8 cellular contexts compared by ENCODE assay signal in the genomic region with DNA sequence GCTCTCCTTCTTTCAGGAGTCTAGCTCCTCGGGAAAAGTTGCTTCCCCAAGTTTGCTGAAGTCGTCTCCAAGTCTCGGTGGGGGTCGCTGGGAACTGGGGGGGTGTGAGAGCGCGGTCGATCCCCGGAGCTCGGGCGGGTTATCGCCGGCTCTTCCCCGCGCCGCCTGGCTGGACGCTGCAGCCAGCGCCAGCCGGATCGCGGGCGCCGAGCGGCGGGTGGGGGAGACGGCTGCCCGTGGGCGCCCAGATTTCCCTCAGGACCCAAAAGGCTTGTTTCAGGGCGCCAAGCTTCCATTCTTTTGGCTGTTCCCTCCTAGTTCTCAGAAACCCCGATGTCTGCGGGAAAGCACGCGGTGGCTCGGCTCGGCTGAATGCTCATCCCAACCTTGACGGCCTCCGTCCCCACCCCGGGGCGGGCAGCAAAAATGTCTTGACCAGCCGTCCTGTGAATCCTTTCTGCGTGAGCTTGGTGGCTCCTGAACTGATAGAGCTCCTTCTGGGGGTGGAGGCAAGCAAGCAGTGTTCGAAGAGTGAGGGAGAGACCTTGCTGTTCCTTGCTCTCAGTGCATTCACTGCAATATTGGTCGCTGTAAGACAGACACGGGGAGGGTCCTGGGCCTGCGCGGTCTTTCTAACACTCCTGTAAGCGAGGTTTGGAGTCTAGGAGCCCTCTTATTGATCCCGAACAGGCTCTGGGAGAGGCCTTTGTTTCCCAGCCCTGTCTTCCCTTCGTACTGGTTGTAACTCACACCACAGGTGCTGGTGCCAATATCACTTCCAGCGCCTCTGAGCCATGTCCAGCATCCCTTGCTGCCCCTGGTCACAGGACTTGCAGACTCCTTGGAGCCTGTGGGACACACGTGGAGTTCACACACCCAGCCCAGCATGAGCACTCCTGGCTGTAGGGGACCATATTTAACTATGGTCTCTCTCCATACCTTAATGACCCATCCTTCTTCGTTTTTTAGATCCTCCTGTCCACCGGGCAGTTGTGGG. TPM values are rescaled to one million over a fixed set of nuclear protein-coding genes. Genes with fewer than 3 reads are reported as not detected.
DNase-seq lines count a peak whose midpoint lies in the region; ATAC-seq and TF ChIP-seq lines count a peak whose summit lies in the region.

No MANE protein-coding gene starts in this region.

- H3K4me3 ChIP-seq in right cardiac atrium (ENCODE audit: low read length) = peak overlapping the region; percentile 98
- H3K4me3 ChIP-seq in retinal pigment epithelial cell (ENCODE audit: low read length) = peak overlapping the region; percentile 38

- DNase-seq in activated naive CD4-positive, alpha-beta T cell treated with anti-CD3 and anti-CD28 coated beads, Interleukin-2, amount 10 ng/mL, durations not matched to agents 7 days and 5 days = no peak
- no peak for DNase-seq in activated naive CD4-positive, alpha-beta T cell treated with anti-CD3 and anti-CD28 coated beads, Interleukin-2, amount 50 U/mL, for 16 hours
- peak; percentile 47 for DNase-seq in activated naive CD8-positive, alpha-beta T cell treated with anti-CD3 and anti-CD28 coated beads, Interleukin-2, amount 10 ng/mL, durations not matched to agents 7 days and 5 days
- DNase-seq in right cardiac atrium = peak; percentile 49 to 81 (median 62)
- no peak for DNase-seq in retinal pigment epithelial cell (ENCODE audit: low read depth)
- no peak for DNase-seq in NCI-H1436 treated with DMSO at 0.1 percent for 48 hours (lab: John Stamatoyannopoulos, UW)
- DNase-seq in amniotic stem cell (lab: John Stamatoyannopoulos, UW) = no peak

- H3K27ac Mint-ChIP-seq in activated naive CD4-positive, alpha-beta T cell treated with anti-CD3 and anti-CD28 coated beads, Interleukin-2, amount 10 ng/mL, durations not matched to agents 7 days and 5 days = no peak overlapping the region
- H3K27ac Mint-ChIP-seq in activated naive CD8-positive, alpha-beta T cell treated with anti-CD3 and anti-CD28 coated beads, Interleukin-2, amount 10 ng/mL, durations not matched to agents 7 days and 5 days = peak overlapping the region; percentile 54

- peak overlapping the region; percentile 99 for H3K27ac ChIP-seq in right cardiac atrium (ENCODE audit: low read length)

- H3K36me3 Mint-ChIP-seq in activated naive CD4-positive, alpha-beta T cell treated with anti-CD3 and anti-CD28 coated beads, Interleukin-2, amount 10 ng/mL, durations not matched to agents 7 days and 5 days = peaks cover 1% of the 10 kb centered on the region
- H3K36me3 Mint-ChIP-seq in activated naive CD8-positive, alpha-beta T cell treated with anti-CD3 and anti-CD28 coated beads, Interleukin-2, amount 10 ng/mL, durations not matched to agents 7 days and 5 days = peaks cover 2% of the 10 kb centered on the region

- peak overlapping the region; percentile 85 for H3K4me3 Mint-ChIP-seq in activated naive CD4-positive, alpha-beta T cell treated with anti-CD3 and anti-CD28 coated beads, Interleukin-2, amount 10 ng/mL, durations not matched to agents 7 days and 5 days
- H3K4me3 Mint-ChIP-seq in activated naive CD8-positive, alpha-beta T cell treated with anti-CD3 and anti-CD28 coated beads, Interleukin-2, amount 10 ng/mL, durations not matched to agents 7 days and 5 days = peak overlapping the region; percentile 91

- H3K9me3 ChIP-seq in right cardiac atrium (ENCODE audit: control insufficient read depth, low read length) = no peaks in the 10 kb centered on the region

- no peak for ATAC-seq in activated naive CD8-positive, alpha-beta T cell treated with anti-CD3 and anti-CD28 coated beads, Interleukin-2, amount 10 ng/mL, durations not matched to agents 7 days and 5 days (ENCODE audit: low read depth)
- ATAC-seq in right cardiac atrium = peak; percentile 1 to 3
- no peak for ATAC-seq in activated CD4-positive, CD25-positive, alpha-beta regulatory T cell treated with anti-CD3 and anti-CD28 coated beads, Interleukin-2, amount 50 U/mL, for 24 hours

- H3K27me3 Mint-ChIP-seq in activated naive CD4-positive, alpha-beta T cell treated with anti-CD3 and anti-CD28 coated beads, Interleukin-2, amount 10 ng/mL, durations not matched to agents 7 days and 5 days = peaks cover 88% of the 10 kb centered on the region
- H3K27me3 Mint-ChIP-seq in activated naive CD8-positive, alpha-beta T cell treated with anti-CD3 and anti-CD28 coated beads, Interleukin-2, amount 10 ng/mL, durations not matched to agents 7 days and 5 days = peaks cover 50% of the 10 kb centered on the region

- peaks cover 15% of the 10 kb centered on the region for H3K4me1 Mint-ChIP-seq in activated naive CD4-positive, alpha-beta T cell treated with anti-CD3 and anti-CD28 coated beads, Interleukin-2, amount 10 ng/mL, durations not matched to agents 7 days and 5 days
- peaks cover 12% of the 10 kb centered on the region for H3K4me1 Mint-ChIP-seq in activated naive CD8-positive, alpha-beta T cell treated with anti-CD3 and anti-CD28 coated beads, Interleukin-2, amount 10 ng/mL, durations not matched to agents 7 days and 5 days

- H3K4me1 ChIP-seq in right cardiac atrium (ENCODE audit: control insufficient read depth, insufficient read depth, low read length) = peaks cover 44% of the 10 kb centered on the region

- CTCF ChIA-PET in activated naive CD4-positive, alpha-beta T cell treated with anti-CD3 and anti-CD28 coated beads, Interleukin-2, amount 10 ng/mL, durations not matched to agents 7 days and 5 days (lab: Charles Lee) = interaction anchor here (1.1 to 6.2 kb wide), 7 partner anchors 13 to 203 kb away, joined by 3 to 53 read pairs (median 4); no protein-coding TSS in a partner anchor

- POLR2A ChIA-PET in activated naive CD8-positive, alpha-beta T cell treated with anti-CD3 and anti-CD28 coated beads, Interleukin-2, amount 10 ng/mL, durations not matched to agents 7 days and 5 days (lab: Charles Lee) = interaction anchor here (1.0 to 2.7 kb wide), 7 partner anchors 12 to 122 kb away, joined by 3 to 33 read pairs (median 5); no protein-coding TSS in a partner anchor

- no peak for TF ChIP-seq CTCF in retinal pigment epithelial cell (conservative IDR thresholded peaks at IDR 0.05; ENCODE audit: low read depth, low read length)

- WGBS in right cardiac atrium = 6% methylated on average over 52 of the region's 52 CpGs

- intact Hi-C loops in right cardiac atrium (cut with DNase I) = loop anchor here (5.0 to 10.0 kb wide), 3 partner anchors 111 to 123 kb away; no protein-coding TSS in a partner anchor

- no peaks in the 10 kb centered on the region for H3K27me3 ChIP-seq in right cardiac atrium (ENCODE audit: control insufficient read depth, insufficient read depth)

- no peaks in the 10 kb centered on the region for H3K9me3 Mint-ChIP-seq in activated naive CD4-positive, alpha-beta T cell treated with anti-CD3 and anti-CD28 coated beads, Interleukin-2, amount 10 ng/mL, durations not matched to agents 7 days and 5 days
- H3K9me3 Mint-ChIP-seq in activated naive CD8-positive, alpha-beta T cell treated with anti-CD3 and anti-CD28 coated beads, Interleukin-2, amount 10 ng/mL, durations not matched to agents 7 days and 5 days = no peaks in the 10 kb centered on the region

RNA-seq across cellular contexts. Expression of a gene that starts 1.8 kb away (rescaled TPM):
- 10 to 100 TPM; 13.1 to 14.6 TPM for total RNA-seq in activated naive CD8-positive, alpha-beta T cell treated with anti-CD3 and anti-CD28 coated beads, Interleukin-2, amount 10 ng/mL, durations not matched to agents 7 days and 5 days
- 10 to 100 TPM; 61.5 to 89.7 (median 79.4) TPM for total RNA-seq in right cardiac atrium
- 49.8 TPM for polyA plus RNA-seq in right cardiac atrium

Comparison
In these comparisons a context has a peak if more than half of its experiments do, and no peak if none do; other contexts are left out.
1. DNase-seq: peak in activated naive CD8-positive, alpha-beta T cell treated with anti-CD3 and anti-CD28 coated beads, Interleukin-2, amount 10 ng/mL, durations not matched to agents 7 days and 5 days (single experiment) and right cardiac atrium (3 of 3); none in activated naive CD4-positive, alpha-beta T cell treated with anti-CD3 and anti-CD28 coated beads, Interleukin-2, amount 10 ng/mL, durations not matched to agents 7 days and 5 days (single experiment), activated naive CD4-positive, alpha-beta T cell treated with anti-CD3 and anti-CD28 coated beads, Interleukin-2, amount 50 U/mL, for 16 hours (single experiment), retinal pigment epithelial cell (single experiment), NCI-H1436 treated with DMSO at 0.1 percent for 48 hours (single experiment) and amniotic stem cell (single experiment).
2. ATAC-seq: peak in right cardiac atrium (2 of 2); none in activated naive CD8-positive, alpha-beta T cell treated with anti-CD3 and anti-CD28 coated beads, Interleukin-2, amount 10 ng/mL, durations not matched to agents 7 days and 5 days (single experiment) and activated CD4-positive, CD25-positive, alpha-beta regulatory T cell treated with anti-CD3 and anti-CD28 coated beads, Interleukin-2, amount 50 U/mL, for 24 hours (0 of 2).
3. RNA of a gene that starts 1.8 kb away (total RNA-seq): 61.5 to 89.7 TPM in right cardiac atrium; 13.1 to 14.6 TPM in activated naive CD8-positive, alpha-beta T cell treated with anti-CD3 and anti-CD28 coated beads, Interleukin-2, amount 10 ng/mL, durations not matched to agents 7 days and 5 days; every median in the first group is over 4 times any median in the second.